ENCODE assay signal across 9 cellular contexts in genomic region chr1:156746716-156747631, GRCh38. TPM values are rescaled to one million over a fixed set of nuclear protein-coding genes. Genes with fewer than 3 reads are reported as not detected.
DNase-seq lines count a peak whose midpoint lies in the region; ATAC-seq, FAIRE-seq and TF ChIP-seq lines count a peak whose summit lies in the region.
"Had no signal": no experiment of that assay in that cellular context is flagged by ENCODE, and none has a peak within 500 bp of the region (broad histone marks: within the 10 kb centered on the region; RNA-seq: fewer than 3 reads in every experiment).

No MANE protein-coding gene starts in this region.

- H3K9ac ChIP-seq in smooth muscle cell (ENCODE audit: low read depth), result peak overlapping the region; percentile 100

- no peaks in the 10 kb centered on the region for H4K20me1 ChIP-seq in smooth muscle cell (ENCODE audit: low read depth)

- peak; percentile 78 for DNase-seq in 8988T
- peak; percentile 68 for DNase-seq in GM12892 (ENCODE audit: insufficient read length)
- DNase-seq in NCI-H2029 treated with DMSO at 0.1 percent for 48 hours (lab: John Stamatoyannopoulos, UW), result peak; percentile 12
- peak; percentile 41 for DNase-seq in UCSD-AML1 (lab: John Stamatoyannopoulos, UW; ENCODE audit: unreplicated experiment)
- DNase-seq in coronary artery (ENCODE audit: low spot score), result peak; percentile 98
- no peak for DNase-seq in kidney epithelial cell (ENCODE audit: low read depth)
- peak; percentile 91 for DNase-seq in smooth muscle cell (lab: John Stamatoyannopoulos, UW; ENCODE audit: unreplicated experiment)

- no peak overlapping the region for H2AFZ ChIP-seq in smooth muscle cell (ENCODE audit: low read depth)

- peak; percentile 61 for FAIRE-seq in GM12892 (lab: Jason Lieb, UNC)
- FAIRE-seq: GM18507 had no signal

- no peaks in the 10 kb centered on the region for H3K9me3 ChIP-seq in smooth muscle cell (replicated peaks; ENCODE audit: low read depth)

- H3K36me3 ChIP-seq in kidney epithelial cell (ENCODE audit: control insufficient read depth, insufficient read depth, low read length), result peaks cover 3% of the 10 kb centered on the region
- H3K36me3 ChIP-seq in smooth muscle cell (ENCODE audit: low read depth), result no peaks in the 10 kb centered on the region

- 2% methylated on average over 18 of the region's 30 CpGs for WGBS in smooth muscle cell (ENCODE audit: low lambda C conversion rate)

- ATAC-seq in HG02981 (IDR thresholded peaks at IDR 0.05; ENCODE audit: unreplicated experiment), result no peak

- TF ChIP-seq CTCF in coronary artery (IDR thresholded peaks at IDR 0.05) (no peak), kidney epithelial cell (IDR thresholded peaks at IDR 0.05; ENCODE audit: insufficient read depth, low read length, poor library complexity, severe bottlenecking) (peak; percentile 29), smooth muscle cell (IDR thresholded peaks at IDR 0.05; ENCODE audit: borderline replicate concordance, insufficient read depth, poor library complexity, severe bottlenecking) (no peak)

- peak overlapping the region; percentile 97 for H3K4me2 ChIP-seq in smooth muscle cell

- peaks cover 13% of the 10 kb centered on the region for H3F3A ChIP-seq in smooth muscle cell (ENCODE audit: low read depth)

- peak overlapping the region; percentile 98 to 99 for H3K27ac ChIP-seq in coronary artery
- H3K27ac ChIP-seq in smooth muscle cell (ENCODE audit: low read depth), result peak overlapping the region; percentile 100

- no peaks in the 10 kb centered on the region for H3K27me3 ChIP-seq in kidney epithelial cell (ENCODE audit: control insufficient read depth, insufficient read depth, low read length)
- H3K27me3 ChIP-seq in smooth muscle cell (ENCODE audit: low read depth), result no peaks in the 10 kb centered on the region

- H3K4me3 ChIP-seq in coronary artery (peak overlapping the region; percentile 100), kidney epithelial cell (ENCODE audit: low read depth, low read length) (peak overlapping the region; percentile 96), smooth muscle cell (peak overlapping the region; percentile 75)

- peak; percentile 33; the same call in 1 of the 2 replicates for TF ChIP-seq POLR2A in GM12892 (IDR thresholded peaks at IDR 0.05; ENCODE audit: low read depth, low read length)

- peaks cover 60% of the 10 kb centered on the region for H3K79me2 ChIP-seq in smooth muscle cell (ENCODE audit: low read depth)

- peaks cover 42% of the 10 kb centered on the region for H3K4me1 ChIP-seq in smooth muscle cell (ENCODE audit: low read depth)

RNA-seq across cellular contexts. Expression of gene HDGF, which starts 4.5 kb away (rescaled TPM):
- polyA plus RNA-seq in GM12892 (2012; ENCODE audit: missing spikeins), result 139 TPM
- 271 and 296 TPM in 2 replicates for total RNA-seq in kidney epithelial cell
- 88.4 and 97.2 TPM in 2 replicates for total RNA-seq in smooth muscle cell
- 109 and 134 TPM in 2 replicates for polyA plus RNA-seq in smooth muscle cell

RNA-seq across cellular contexts. Expression of gene MRPL24, which starts 6.1 kb away (rescaled TPM):
- 129 TPM for polyA plus RNA-seq in GM12892 (2012; ENCODE audit: missing spikeins)
- total RNA-seq in kidney epithelial cell (42.5 and 62.2 TPM in 2 replicates), smooth muscle cell (16.5 and 29.3 TPM in 2 replicates)
- polyA plus RNA-seq in smooth muscle cell, result 68.6 and 79.6 TPM in 2 replicates

RNA-seq across cellular contexts. Expression of gene ISG20L2, which starts 18.4 kb away (rescaled TPM):
- polyA plus RNA-seq in GM12892 (2012; ENCODE audit: missing spikeins), result 22.9 TPM
- total RNA-seq in kidney epithelial cell, result 17.7 and 25.1 TPM in 2 replicates
- total RNA-seq in smooth muscle cell, result 13.8 and 20.3 TPM in 2 replicates
- 17.4 and 19.2 TPM in 2 replicates for polyA plus RNA-seq in smooth muscle cell

RNA-seq across cellular contexts. Expression of gene METTL25B, which starts 18.7 kb away (rescaled TPM):
- 24.4 TPM for polyA plus RNA-seq in GM12892 (2012; ENCODE audit: missing spikeins)
- total RNA-seq in kidney epithelial cell (13.0 and 13.6 TPM in 2 replicates), smooth muscle cell (5.4 and 11.0 TPM in 2 replicates)
- polyA plus RNA-seq in smooth muscle cell, result 17.5 and 21.7 TPM in 2 replicates

RNA-seq across cellular contexts. Expression of gene PRCC, which starts 20.4 kb away (rescaled TPM):
- 65.4 TPM for polyA plus RNA-seq in GM12892 (2012; ENCODE audit: missing spikeins)
- total RNA-seq in kidney epithelial cell (56.0 and 59.3 TPM in 2 replicates), smooth muscle cell (31.0 and 37.7 TPM in 2 replicates)
- polyA plus RNA-seq in smooth muscle cell, result 68.1 and 68.7 TPM in 2 replicates
